In genomic region chr18:58201268-58201667, GRCh38 we compare ENCODE assay signal across 18 cellular contexts.
DNase-seq lines count a peak whose midpoint lies in the region; ATAC-seq and TF ChIP-seq lines count a peak whose summit lies in the region.
"Had no signal": no experiment of that assay in that cellular context is flagged by ENCODE, and none has a peak within 500 bp of the region (broad histone marks: within the 10 kb centered on the region; RNA-seq: fewer than 3 reads in every experiment).

No MANE protein-coding gene starts in this region.

- no peak for TF ChIP-seq POLR2A in prostate gland (IDR thresholded peaks at IDR 0.05)

- intact Hi-C loops in left colon (cut with DNase I, micrococcal nuclease) (no loop called here), prostate gland (cut with DNase I) (no loop called here)

- H3K9me3 ChIP-seq in prostate gland = no peaks in the 10 kb centered on the region
- H3K9me3 ChIP-seq: BLaER1 had no signal

- H3K36me3 ChIP-seq in prostate gland = no peaks in the 10 kb centered on the region
- H3K36me3 ChIP-seq: BLaER1 had no signal

- no peak overlapping the region for H3K4me3 ChIP-seq in prostate gland
- H3K4me3 ChIP-seq: BLaER1 had no signal

- DNase-seq in left colon = no peak
- no peak for DNase-seq in prostate gland (ENCODE audit: low spot score)
- DNase-seq in AML-193 (lab: John Stamatoyannopoulos, UW) = no peak
- no peak for DNase-seq in NCI-H82 treated with DMSO at 0.1 percent for 48 hours (lab: John Stamatoyannopoulos, UW; ENCODE audit: unreplicated experiment)
- no peak for DNase-seq in dermis blood vessel endothelial cell
- no peak for DNase-seq in activated T-cell treated with anti-CD3 and anti-CD28 coated beads, Interleukin-2, amount 50 U/mL, for 1 hour
- DNase-seq: Calu3; CD8-positive, alpha-beta T cell; EL; Kasumi-1; NCI-H1105 treated with DMSO at 0.1 percent for 48 hours; NCI-H1694; NCI-H2081 treated with DMSO at 0.1 percent for 48 hours; NCI-H748 treated with DMSO at 0.1 percent for 48 hours; SHP77 had no signal

- TF ChIP-seq CTCF in C4-2B (conservative IDR thresholded peaks at IDR 0.05) = no peak
- TF ChIP-seq CTCF in VCaP (conservative IDR thresholded peaks at IDR 0.05) = no peak
- no peak for TF ChIP-seq CTCF in prostate gland (IDR thresholded peaks at IDR 0.05)

- H3K27ac ChIP-seq in C4-2B = peak overlapping the region; percentile 65
- peak overlapping the region; percentile 84 for H3K27ac ChIP-seq in VCaP
- peak overlapping the region; percentile 42 to 56 for H3K27ac ChIP-seq in prostate gland
- H3K27ac ChIP-seq: BLaER1 had no signal

- ATAC-seq in left colon = peak; percentile 46
- ATAC-seq: CD8-positive, alpha-beta T cell had no signal

- WGBS in prostate gland = 55% methylated on average over 5 of the region's 5 CpGs

- H3K4me1 ChIP-seq in prostate gland (replicated peaks) = no peaks in the 10 kb centered on the region

- H3K27me3 ChIP-seq in prostate gland (replicated peaks; ENCODE audit: insufficient read depth) = no peaks in the 10 kb centered on the region
- H3K27me3 ChIP-seq: BLaER1 had no signal
